ENCODE assay signal across 11 cellular contexts in the genomic region with DNA sequence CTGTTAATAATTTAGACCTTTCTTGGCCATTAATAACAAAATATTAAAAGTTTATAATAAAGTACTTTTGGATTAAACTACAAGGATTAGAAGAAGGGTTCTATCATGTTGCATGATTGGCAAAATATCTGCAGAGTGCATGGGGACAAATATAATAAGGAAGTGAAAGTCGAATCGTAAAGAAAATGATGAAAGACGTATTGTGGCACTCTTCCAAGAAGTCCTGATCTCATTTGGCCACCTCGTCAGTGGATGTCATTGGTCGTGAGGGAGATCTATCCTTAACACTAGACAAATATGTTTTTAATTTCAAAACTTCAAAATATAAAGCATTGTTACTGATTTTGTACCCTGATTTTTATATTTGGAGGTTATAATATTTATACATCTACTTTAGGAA. TPM values are rescaled to one million over a fixed set of nuclear protein-coding genes. Genes with fewer than 3 reads are reported as not detected.
DNase-seq lines count a peak whose midpoint lies in the region; ATAC-seq and TF ChIP-seq lines count a peak whose summit lies in the region.
"Had no signal": no experiment of that assay in that cellular context is flagged by ENCODE, and none has a peak within 500 bp of the region (broad histone marks: within the 10 kb centered on the region; RNA-seq: fewer than 3 reads in every experiment).

No MANE protein-coding gene starts in this region.

- no peaks in the 10 kb centered on the region for H3K27me3 Mint-ChIP-seq in natural killer cell (ENCODE audit: low read depth in 2 of 2)
- no peaks in the 10 kb centered on the region for H3K27me3 Mint-ChIP-seq in natural killer cell treated with Interleukin-12 subunit alpha and Interleukin-12 subunit beta and Interleukin-15 and Interleukin-18, amount 100 ng/mL, for 72 hours

- DNase-seq in natural killer cell, result no peak
- no peak for DNase-seq in natural killer cell treated with Interleukin-12 subunit alpha and Interleukin-12 subunit beta and Interleukin-15 and Interleukin-18, amount 100 ng/mL, for 72 hours (ENCODE audit: low spot score)
- DNase-seq in NCI-H69 (lab: John Stamatoyannopoulos, UW), result peak; percentile 21
- peak; percentile 42 for DNase-seq in epithelial cell of esophagus (ENCODE audit: low read depth)
- DNase-seq in thoracic aorta (ENCODE audit: low spot score), result no peak
- no peak for DNase-seq in HPDE6-E6E7 (ENCODE audit: extremely low spot score)
- no peak for DNase-seq in activated naive CD4-positive, alpha-beta T cell treated with anti-CD3 and anti-CD28 coated beads, Interleukin-2, amount 50 U/mL, for 16 hours
- DNase-seq: stimulated activated CD4-positive, alpha-beta T cell treated with anti-CD3 and anti-CD28 coated beads, Interleukin-12 subunit alpha, Interleukin-12 subunit beta, amount 100 ng/mL, for 4 hours; T-helper 9 cell; upper lobe of left lung had no signal

- TF ChIP-seq CTCF in natural killer cell (IDR thresholded peaks at IDR 0.05) (no peak), epithelial cell of esophagus (IDR thresholded peaks at IDR 0.05; ENCODE audit: insufficient read depth, low read depth, low read length, missing control alignments) (no peak), thoracic aorta (IDR thresholded peaks at IDR 0.05) (no peak)

- H3K36me3 Mint-ChIP-seq in natural killer cell, result no peaks in the 10 kb centered on the region
- H3K36me3 Mint-ChIP-seq in natural killer cell treated with Interleukin-12 subunit alpha and Interleukin-12 subunit beta and Interleukin-15 and Interleukin-18, amount 100 ng/mL, for 72 hours, result no peaks in the 10 kb centered on the region

- peak overlapping the region; percentile 16 to 58 for H3K27ac Mint-ChIP-seq in natural killer cell
- no peak overlapping the region for H3K27ac Mint-ChIP-seq in natural killer cell treated with Interleukin-12 subunit alpha and Interleukin-12 subunit beta and Interleukin-15 and Interleukin-18, amount 100 ng/mL, for 72 hours

- peak in 2 of 3 donors; percentile 38 to 49 for ATAC-seq in natural killer cell
- ATAC-seq in natural killer cell treated with Interleukin-12 subunit alpha and Interleukin-12 subunit beta and Interleukin-15 and Interleukin-18, amount 100 ng/mL, for 72 hours, result no peak
- ATAC-seq in thoracic aorta (ENCODE audit: insufficient number of reproducible peaks, low FRiP score, low read depth), result no peak
- no peak for ATAC-seq in GM21423 (IDR thresholded peaks at IDR 0.05; ENCODE audit: unreplicated experiment)

- intact Hi-C loops in natural killer cell (cut with micrococcal nuclease), result no loop called here

- H3K27ac ChIP-seq in thoracic aorta, result no peak overlapping the region
- H3K27ac ChIP-seq: upper lobe of left lung had no signal

- H3K4me3 ChIP-seq in epithelial cell of esophagus (ENCODE audit: low read length) (no peak overlapping the region), thoracic aorta (peak overlapping the region; percentile 8)
- H3K4me3 ChIP-seq: upper lobe of left lung had no signal

- no peak overlapping the region for H3K4me3 Mint-ChIP-seq in natural killer cell
- no peak overlapping the region for H3K4me3 Mint-ChIP-seq in natural killer cell treated with Interleukin-12 subunit alpha and Interleukin-12 subunit beta and Interleukin-15 and Interleukin-18, amount 100 ng/mL, for 72 hours

- H3K36me3 ChIP-seq in thoracic aorta, result no peaks in the 10 kb centered on the region
- H3K36me3 ChIP-seq: upper lobe of left lung had no signal

- H3K9me3 Mint-ChIP-seq in natural killer cell, result no peaks in the 10 kb centered on the region
- no peaks in the 10 kb centered on the region for H3K9me3 Mint-ChIP-seq in natural killer cell treated with Interleukin-12 subunit alpha and Interleukin-12 subunit beta and Interleukin-15 and Interleukin-18, amount 100 ng/mL, for 72 hours

- peaks cover 57 to 62% of the 10 kb centered on the region in 2 donors for H3K4me1 Mint-ChIP-seq in natural killer cell
- H3K4me1 Mint-ChIP-seq in natural killer cell treated with Interleukin-12 subunit alpha and Interleukin-12 subunit beta and Interleukin-15 and Interleukin-18, amount 100 ng/mL, for 72 hours (ENCODE audit: low read depth in 2 of 2), result peaks cover 21 to 31% of the 10 kb centered on the region in 2 donors

- H3K9me3 ChIP-seq in thoracic aorta, result no peaks in the 10 kb centered on the region
- H3K9me3 ChIP-seq: upper lobe of left lung had no signal

- H3K4me1 ChIP-seq in thoracic aorta (ENCODE audit: control insufficient read depth in 1 of 2, low read depth in 2 of 2), result peaks cover 5 to 21% of the 10 kb centered on the region in 2 donors

- no peaks in the 10 kb centered on the region for H3K27me3 ChIP-seq in thoracic aorta (replicated peaks; ENCODE audit: insufficient read depth)
- H3K27me3 ChIP-seq: upper lobe of left lung had no signal

RNA-seq across cellular contexts. Expression of gene FOXN2, which starts 17.8 kb away (rescaled TPM):
- 10 to 100 TPM; 58.6 to 71.6 (median 65.9) TPM for total RNA-seq in natural killer cell
- 10 to 100 TPM; 47.6 to 57.5 TPM for total RNA-seq in natural killer cell treated with Interleukin-12 subunit alpha and Interleukin-12 subunit beta and Interleukin-15 and Interleukin-18, amount 100 ng/mL, for 72 hours
- total RNA-seq in thoracic aorta, result 10 to 100 TPM; 20.7 to 26.7 TPM

Comparison
In these comparisons a context has a peak if more than half of its experiments do, and no peak if none do; other contexts are left out.
1. ATAC-seq: peak in natural killer cell (2 of 3); none in natural killer cell treated with Interleukin-12 subunit alpha and Interleukin-12 subunit beta and Interleukin-15 and Interleukin-18, amount 100 ng/mL, for 72 hours (0 of 2), thoracic aorta (single experiment) and GM21423 (single experiment).
2. H3K27ac Mint-ChIP-seq: peak in natural killer cell (2 of 2); none in natural killer cell treated with Interleukin-12 subunit alpha and Interleukin-12 subunit beta and Interleukin-15 and Interleukin-18, amount 100 ng/mL, for 72 hours (0 of 2).
3. DNase-seq: peak in NCI-H69 (single experiment) and epithelial cell of esophagus (single experiment); none in natural killer cell (single experiment), natural killer cell treated with Interleukin-12 subunit alpha and Interleukin-12 subunit beta and Interleukin-15 and Interleukin-18, amount 100 ng/mL, for 72 hours (single experiment), thoracic aorta (single experiment), HPDE6-E6E7 (single experiment) and activated naive CD4-positive, alpha-beta T cell treated with anti-CD3 and anti-CD28 coated beads, Interleukin-2, amount 50 U/mL, for 16 hours (single experiment).